In the genomic region with DNA sequence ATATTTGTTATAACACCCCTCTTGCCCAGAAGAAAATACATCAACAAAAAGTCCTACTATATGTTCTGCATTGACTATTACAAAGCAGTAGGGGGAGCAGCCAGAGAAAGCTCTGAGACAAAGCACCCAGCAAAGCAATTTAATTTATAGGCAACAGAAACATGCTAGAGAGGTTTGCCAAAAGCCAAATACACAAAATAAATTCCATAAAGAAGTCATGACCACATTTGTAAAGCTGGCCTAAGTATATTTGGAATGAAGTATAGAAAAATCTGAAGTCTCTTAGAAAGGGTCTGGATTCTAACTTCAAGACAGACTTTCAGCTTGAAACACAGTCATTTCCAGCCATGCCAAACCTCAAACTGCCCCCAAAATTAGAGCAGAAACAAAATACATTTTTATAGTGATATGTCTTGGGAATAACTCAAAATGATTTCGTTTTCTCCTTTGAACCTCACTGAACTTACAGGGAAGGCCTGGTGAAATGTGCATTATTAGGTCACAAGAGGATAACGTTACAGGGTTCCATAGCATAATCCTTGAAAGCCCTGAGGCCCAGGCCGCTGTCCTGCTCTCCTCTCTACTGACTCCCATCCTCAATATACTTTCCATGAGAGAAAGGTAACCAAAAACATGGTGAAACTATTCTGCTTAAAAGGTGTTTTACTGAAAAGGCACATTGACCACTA, we compare ENCODE assay signal across 8 cellular contexts.
A peak's percentile ranks its signal among the peaks of the same experiment; 100 is the strongest.
DNase-seq lines count a peak whose midpoint lies in the region; ATAC-seq, FAIRE-seq and TF ChIP-seq lines count a peak whose summit lies in the region.

No MANE protein-coding gene starts in this region.

- no peak overlapping the region for H3K4me2 ChIP-seq in astrocyte (ENCODE audit: low read length)

- no peak overlapping the region for H2AFZ ChIP-seq in astrocyte (ENCODE audit: low read depth, low read length)

- peaks cover 12% of the 10 kb centered on the region for H3K4me1 ChIP-seq in astrocyte (ENCODE audit: insufficient read depth, low read length)

- H3K27me3 ChIP-seq in astrocyte (ENCODE audit: insufficient read depth, low read length), result no peaks in the 10 kb centered on the region

- peaks cover 18% of the 10 kb centered on the region for H3K4me1 Mint-ChIP-seq in astrocyte (ENCODE audit: low read depth, unreplicated experiment)

- H3K36me3 Mint-ChIP-seq in astrocyte (ENCODE audit: low read depth, unreplicated experiment), result no peaks in the 10 kb centered on the region

- no peaks in the 10 kb centered on the region for H3K9me3 ChIP-seq in astrocyte (ENCODE audit: insufficient read depth, low read depth, low read length)

- no peaks in the 10 kb centered on the region for H3K79me2 ChIP-seq in astrocyte (ENCODE audit: insufficient read depth, low read length)

- ATAC-seq in GM21381 (IDR thresholded peaks at IDR 0.05; ENCODE audit: unreplicated experiment), result peak; percentile 43

- H3K9me3 Mint-ChIP-seq in astrocyte (ENCODE audit: unreplicated experiment), result peaks cover 4% of the 10 kb centered on the region

- H3K27ac ChIP-seq in astrocyte (ENCODE audit: low read depth, low read length), result no peak overlapping the region

- H3K36me3 ChIP-seq in astrocyte (ENCODE audit: insufficient read depth, low read length), result no peaks in the 10 kb centered on the region

- TF ChIP-seq CTCF in astrocyte (IDR thresholded peaks at IDR 0.05; ENCODE audit: insufficient read depth, low read depth, low read length), result peak; percentile 74

- H3K4me3 ChIP-seq in astrocyte (ENCODE audit: insufficient read depth, low read depth, low read length), result no peak overlapping the region

- DNase-seq in NCI-H2196 (lab: John Stamatoyannopoulos, UW; ENCODE audit: unreplicated experiment), result peak; percentile 17
- no peak for DNase-seq in NCI-H2196 treated with DMSO at 0.1 percent for 48 hours (lab: John Stamatoyannopoulos, UW; ENCODE audit: unreplicated experiment)
- peak; percentile 3 for DNase-seq in NCI-H345 (lab: John Stamatoyannopoulos, UW)
- peak; percentile 17 for DNase-seq in astrocyte (ENCODE audit: low read depth)
- DNase-seq in left kidney (ENCODE audit: low read depth, low spot score), result peak; percentile 68
- no peak for DNase-seq in effector CD8-positive, alpha-beta T cell (lab: John Stamatoyannopoulos, UW)
- no peak for DNase-seq in pons (ENCODE audit: low spot score)

- no peaks in the 10 kb centered on the region for H4K20me1 ChIP-seq in astrocyte (ENCODE audit: insufficient read depth, low read length)

- H3K9ac ChIP-seq in astrocyte (ENCODE audit: low read length), result no peak overlapping the region

- peak overlapping the region; percentile 79 for H3K27ac Mint-ChIP-seq in astrocyte (ENCODE audit: unreplicated experiment)

- no peak for FAIRE-seq in astrocyte (lab: Jason Lieb, UNC)

- H3K4me3 Mint-ChIP-seq in astrocyte (ENCODE audit: unreplicated experiment), result no peak overlapping the region

- no peaks in the 10 kb centered on the region for H3K27me3 Mint-ChIP-seq in astrocyte (ENCODE audit: low read depth, unreplicated experiment)

Comparison
In these comparisons a context has a peak if more than half of its experiments do, and no peak if none do; other contexts are left out.
1. DNase-seq: peak in NCI-H2196 (single experiment), NCI-H345 (single experiment), astrocyte (single experiment) and left kidney (single experiment); none in NCI-H2196 treated with DMSO at 0.1 percent for 48 hours (single experiment), effector CD8-positive, alpha-beta T cell (single experiment) and pons (single experiment).